ENCODE assay signal across 15 cellular contexts in the genomic region with DNA sequence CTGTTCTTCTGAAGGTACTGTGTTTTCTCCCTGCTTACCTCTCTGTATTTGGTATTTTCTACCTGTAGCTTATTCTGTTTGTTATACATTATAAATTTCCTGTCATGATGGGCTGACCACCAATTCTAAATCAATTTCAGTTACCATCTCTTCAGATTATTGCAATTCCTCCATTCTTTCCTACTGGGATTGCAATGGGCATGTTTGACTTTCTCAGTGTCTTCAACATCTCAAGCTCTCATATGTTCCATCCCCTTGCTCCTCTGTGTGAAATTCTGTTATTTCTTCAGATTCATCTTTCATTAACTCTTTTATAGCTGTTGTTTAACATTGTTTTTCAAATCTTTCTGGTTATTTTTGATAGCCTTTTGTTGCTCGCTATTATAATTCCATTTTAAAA. TPM values are rescaled to one million over a fixed set of nuclear protein-coding genes. Genes with fewer than 3 reads are reported as not detected.
DNase-seq lines count a peak whose midpoint lies in the region; ATAC-seq and TF ChIP-seq lines count a peak whose summit lies in the region.
"Had no signal": no experiment of that assay in that cellular context is flagged by ENCODE, and none has a peak within 500 bp of the region (broad histone marks: within the 10 kb centered on the region; RNA-seq: fewer than 3 reads in every experiment).

No MANE protein-coding gene starts in this region.

- peak overlapping the region; percentile 61 for H3K27ac Mint-ChIP-seq in activated T-cell treated with anti-CD3 and anti-CD28 coated beads, Interleukin-2, amount 50 U/mL, for 72 hours
- peak overlapping the region; percentile 91 for H3K27ac Mint-ChIP-seq in glutamatergic neuron (ENCODE audit: unreplicated experiment)

- H3K4me1 Mint-ChIP-seq in activated T-cell treated with anti-CD3 and anti-CD28 coated beads, Interleukin-2, amount 50 U/mL, for 72 hours (ENCODE audit: low read depth) = no peaks in the 10 kb centered on the region
- H3K4me1 Mint-ChIP-seq in activated T-cell treated with anti-CD3 and anti-CD28 coated beads, Interleukin-2, amount 50 U/mL, for 4 hours (ENCODE audit: low read depth) = no peaks in the 10 kb centered on the region
- H3K4me1 Mint-ChIP-seq in glutamatergic neuron (ENCODE audit: low read depth, unreplicated experiment) = peaks cover 13% of the 10 kb centered on the region
- H3K4me1 Mint-ChIP-seq: CD8-positive, alpha-beta memory T cell; IgD-negative memory B cell had no signal

- peaks cover 0 to 24% of the 10 kb centered on the region in 2 donors for H3K36me3 Mint-ChIP-seq in activated T-cell treated with anti-CD3 and anti-CD28 coated beads, Interleukin-2, amount 50 U/mL, for 72 hours (ENCODE audit: insufficient read depth in 2 of 2)
- H3K36me3 Mint-ChIP-seq in activated T-cell treated with anti-CD3 and anti-CD28 coated beads, Interleukin-2, amount 50 U/mL, for 4 hours (ENCODE audit: insufficient read depth) = peaks cover 34% of the 10 kb centered on the region
- H3K36me3 Mint-ChIP-seq in glutamatergic neuron (ENCODE audit: unreplicated experiment) = no peaks in the 10 kb centered on the region

- no peaks in the 10 kb centered on the region for H3K9me3 ChIP-seq in Panc1 (ENCODE audit: control insufficient read depth, insufficient read depth, low read depth, low read length)
- no peaks in the 10 kb centered on the region for H3K9me3 ChIP-seq in HAP-1
- H3K9me3 ChIP-seq in right cardiac atrium (ENCODE audit: control insufficient read depth, low read length) = no peaks in the 10 kb centered on the region
- H3K9me3 ChIP-seq: BLaER1 had no signal

- H3K27me3 ChIP-seq in Panc1 (ENCODE audit: control insufficient read depth, insufficient read depth, low read length) = no peaks in the 10 kb centered on the region
- H3K27me3 ChIP-seq in HAP-1 (ENCODE audit: low read depth) = no peaks in the 10 kb centered on the region
- H3K27me3 ChIP-seq in right cardiac atrium (ENCODE audit: control insufficient read depth, insufficient read depth) = no peaks in the 10 kb centered on the region
- H3K27me3 ChIP-seq: BLaER1 had no signal

- in situ Hi-C loops in Panc1 (cut with HindIII; ENCODE audit: low pct_unique_long_range_greater_than_20kb, low sequenced_read_pairs) = no loop called here
- in situ Hi-C loops in HAP-1 (cut with MboI; ENCODE audit: low sequenced_read_pairs) = no loop called here

- DNase-seq in activated T-cell treated with anti-CD3 and anti-CD28 coated beads, Interleukin-2, amount 50 U/mL, for 72 hours = no peak
- DNase-seq in activated T-cell treated with anti-CD3 and anti-CD28 coated beads, Interleukin-2, amount 50 U/mL, for 4 hours = no peak
- DNase-seq in Panc1 (ENCODE audit: low read depth, low spot score) = no peak
- no peak for DNase-seq in glutamatergic neuron
- DNase-seq in HAP-1 (ENCODE audit: low spot score in 2 of 2) = no peak
- DNase-seq in right cardiac atrium = no peak
- no peak for DNase-seq in HUDEP-2 (lab: John Stamatoyannopoulos, UW; ENCODE audit: unreplicated experiment in 76 of 76)
- DNase-seq: AML-193; CD8-positive, alpha-beta memory T cell; DMS 273 treated with DMSO at 0.1 percent for 48 hours had no signal

- no peak for ATAC-seq in activated T-cell treated with anti-CD3 and anti-CD28 coated beads, Interleukin-2, amount 50 U/mL, for 72 hours (replicated peaks in 1 of 2)
- no peak for ATAC-seq in activated T-cell treated with anti-CD3 and anti-CD28 coated beads, Interleukin-2, amount 50 U/mL, for 4 hours
- no peak for ATAC-seq in Panc1
- ATAC-seq in right cardiac atrium = no peak
- ATAC-seq: HCT116 had no signal

- H3K4me3 ChIP-seq in Panc1 (ENCODE audit: low read depth in 2 of 2, low read length in 2 of 2) (no peak overlapping the region), HAP-1 (no peak overlapping the region), right cardiac atrium (ENCODE audit: low read length) (no peak overlapping the region)
- H3K4me3 ChIP-seq: BLaER1 had no signal

- TF ChIP-seq CTCF in Panc1 (IDR thresholded peaks at IDR 0.05) = no peak
- TF ChIP-seq CTCF in glutamatergic neuron (IDR thresholded peaks at IDR 0.05; ENCODE audit: partially characterized antibody, unreplicated experiment) = no peak

- intact Hi-C loops in Panc1 (cut with micrococcal nuclease; ENCODE audit: unreplicated experiment) = no loop called here
- intact Hi-C loops in right cardiac atrium (cut with DNase I) = no loop called here

- POLR2A ChIA-PET in Panc1 (lab: Charles Lee) = no interaction called here

- 96% methylated on average over 1 of the region's 1 CpG for WGBS in right cardiac atrium

- H3K36me3 ChIP-seq in Panc1 (ENCODE audit: control insufficient read depth, insufficient read depth, low read length) (peaks cover 29% of the 10 kb centered on the region), HAP-1 (replicated peaks) (peaks cover 69% of the 10 kb centered on the region)

- H3K27me3 Mint-ChIP-seq in activated T-cell treated with anti-CD3 and anti-CD28 coated beads, Interleukin-2, amount 50 U/mL, for 72 hours (ENCODE audit: low read depth) = no peaks in the 10 kb centered on the region
- H3K27me3 Mint-ChIP-seq in activated T-cell treated with anti-CD3 and anti-CD28 coated beads, Interleukin-2, amount 50 U/mL, for 4 hours (ENCODE audit: low read depth) = no peaks in the 10 kb centered on the region
- peaks cover 8% of the 10 kb centered on the region for H3K27me3 Mint-ChIP-seq in glutamatergic neuron (ENCODE audit: unreplicated experiment)
- H3K27me3 Mint-ChIP-seq: CD8-positive, alpha-beta memory T cell; IgD-negative memory B cell had no signal

- H3K9me3 Mint-ChIP-seq in activated T-cell treated with anti-CD3 and anti-CD28 coated beads, Interleukin-2, amount 50 U/mL, for 72 hours = no peaks in the 10 kb centered on the region
- no peaks in the 10 kb centered on the region for H3K9me3 Mint-ChIP-seq in activated T-cell treated with anti-CD3 and anti-CD28 coated beads, Interleukin-2, amount 50 U/mL, for 4 hours
- peaks cover 2% of the 10 kb centered on the region for H3K9me3 Mint-ChIP-seq in glutamatergic neuron (ENCODE audit: unreplicated experiment)
- H3K9me3 Mint-ChIP-seq: CD8-positive, alpha-beta memory T cell; IgD-negative memory B cell had no signal

- BruUV-seq in Panc1 (replicated peaks; lab: Mats Ljungman, UMichigan) = TSS peak; percentile 57

- no peak overlapping the region for H3K27ac ChIP-seq in Panc1 (ENCODE audit: low read length)
- no peak overlapping the region for H3K27ac ChIP-seq in right cardiac atrium (ENCODE audit: low read length)
- H3K27ac ChIP-seq: 22Rv1, BLaER1, KMS-11 had no signal

- no peaks in the 10 kb centered on the region for H3K4me1 ChIP-seq in Panc1 (ENCODE audit: control insufficient read depth, insufficient read depth, low read length)
- H3K4me1 ChIP-seq in HAP-1 = peaks cover 4% of the 10 kb centered on the region
- H3K4me1 ChIP-seq in right cardiac atrium (ENCODE audit: control insufficient read depth, insufficient read depth, low read length) = no peaks in the 10 kb centered on the region

- CTCF ChIA-PET in Panc1 (lab: Charles Lee) = no interaction called here

- no peak overlapping the region for H3K4me3 Mint-ChIP-seq in activated T-cell treated with anti-CD3 and anti-CD28 coated beads, Interleukin-2, amount 50 U/mL, for 72 hours
- no peak overlapping the region for H3K4me3 Mint-ChIP-seq in activated T-cell treated with anti-CD3 and anti-CD28 coated beads, Interleukin-2, amount 50 U/mL, for 4 hours
- H3K4me3 Mint-ChIP-seq in glutamatergic neuron (ENCODE audit: unreplicated experiment) = peak overlapping the region; percentile 59
- H3K4me3 Mint-ChIP-seq: CD8-positive, alpha-beta memory T cell; IgD-negative memory B cell had no signal

RNA-seq across cellular contexts. Expression of a gene that starts 15.5 kb away (rescaled TPM):
- total RNA-seq in activated T-cell treated with anti-CD3 and anti-CD28 coated beads, Interleukin-2, amount 50 U/mL, for 72 hours = 10 to 100 TPM; 34.3 to 40.6 TPM
- total RNA-seq in activated T-cell treated with anti-CD3 and anti-CD28 coated beads, Interleukin-2, amount 50 U/mL, for 4 hours = 10 to 100 TPM; 14.3 to 20.9 (median 18.8) TPM
- total RNA-seq in Panc1 (2021; ENCODE audit: unreplicated experiment) (20.5 TPM), glutamatergic neuron (ENCODE audit: unreplicated experiment) (47.7 TPM), right cardiac atrium (10 to 100 TPM; 44.9 to 64.3 (median 58.5) TPM)
- polyA plus RNA-seq in Panc1 (2012; ENCODE audit: insufficient read length) = 25.8 TPM
- 45.6 TPM for polyA plus RNA-seq in right cardiac atrium

RNA-seq across cellular contexts. Expression of a gene that starts 16.0 kb away (rescaled TPM):
- 10 to 100 TPM; 68.3 to 78.6 TPM for total RNA-seq in activated T-cell treated with anti-CD3 and anti-CD28 coated beads, Interleukin-2, amount 50 U/mL, for 72 hours
- 100 to 1,000 TPM; 107 TPM for total RNA-seq in activated T-cell treated with anti-CD3 and anti-CD28 coated beads, Interleukin-2, amount 50 U/mL, for 4 hours
- total RNA-seq in Panc1 (2021; ENCODE audit: unreplicated experiment) = 82.8 TPM
- polyA plus RNA-seq in Panc1 (2012; ENCODE audit: insufficient read length) = 124 TPM
- 48.0 TPM for total RNA-seq in glutamatergic neuron (ENCODE audit: unreplicated experiment)
- 10 to 100 TPM; 34.7 to 46.9 (median 42.7) TPM for total RNA-seq in right cardiac atrium
- 58.1 TPM for polyA plus RNA-seq in right cardiac atrium

RNA-seq across cellular contexts. Expression of a gene that starts 16.7 kb away (rescaled TPM):
- 100 to 1,000 TPM; 119 to 144 TPM for total RNA-seq in activated T-cell treated with anti-CD3 and anti-CD28 coated beads, Interleukin-2, amount 50 U/mL, for 72 hours
- total RNA-seq in activated T-cell treated with anti-CD3 and anti-CD28 coated beads, Interleukin-2, amount 50 U/mL, for 4 hours = 10 to 100 TPM; 50.2 to 80.5 (median 54.7) TPM
- total RNA-seq in Panc1 (2021; ENCODE audit: unreplicated experiment) (26.1 TPM), glutamatergic neuron (ENCODE audit: unreplicated experiment) (3.5 TPM), right cardiac atrium (under 1 TPM in 2 of 4 donors, not detected in 2; 0.80 to 0.85 TPM)
- polyA plus RNA-seq in Panc1 (2012; ENCODE audit: insufficient read length) = 16.0 TPM
- 0.16 TPM for polyA plus RNA-seq in right cardiac atrium

RNA-seq across cellular contexts. Expression of a gene that starts 30.7 kb away (rescaled TPM):
- 10 to 100 TPM; 27.1 to 27.2 TPM for total RNA-seq in activated T-cell treated with anti-CD3 and anti-CD28 coated beads, Interleukin-2, amount 50 U/mL, for 72 hours
- total RNA-seq in activated T-cell treated with anti-CD3 and anti-CD28 coated beads, Interleukin-2, amount 50 U/mL, for 4 hours = 10 to 100 TPM; 35.9 to 41.4 (median 39.2) TPM
- total RNA-seq in Panc1 (2021; ENCODE audit: unreplicated experiment) (36.3 TPM), glutamatergic neuron (ENCODE audit: unreplicated experiment) (24.4 TPM), right cardiac atrium (10 to 100 TPM; 37.5 to 49.4 (median 43.1) TPM)
- 32.0 TPM for polyA plus RNA-seq in Panc1 (2012; ENCODE audit: insufficient read length)
- polyA plus RNA-seq in right cardiac atrium = 66.9 TPM

RNA-seq across cellular contexts. Expression of a gene that starts 31.5 kb away (rescaled TPM):
- total RNA-seq in activated T-cell treated with anti-CD3 and anti-CD28 coated beads, Interleukin-2, amount 50 U/mL, for 72 hours = 10 to 100 TPM; 30.7 to 36.6 TPM
- total RNA-seq in activated T-cell treated with anti-CD3 and anti-CD28 coated beads, Interleukin-2, amount 50 U/mL, for 4 hours = 10 to 100 TPM; 36.8 to 41.4 (median 38.2) TPM
- total RNA-seq in Panc1 (2021; ENCODE audit: unreplicated experiment) = 23.8 TPM
- 20.9 TPM for polyA plus RNA-seq in Panc1 (2012; ENCODE audit: insufficient read length)
- 51.0 TPM for total RNA-seq in glutamatergic neuron (ENCODE audit: unreplicated experiment)
- 10 to 100 TPM; 11.6 to 16.1 (median 14.6) TPM for total RNA-seq in right cardiac atrium
- 6.2 TPM for polyA plus RNA-seq in right cardiac atrium
